1 cellular context compared by ENCODE assay signal in genomic region chr2:178403671-178404379, GRCh38.
A peak's percentile ranks its signal among the peaks of the same experiment; 100 is the strongest.
TF ChIP-seq lines count a peak whose summit lies in the region.

No MANE protein-coding gene starts in this region.

TF ChIP-seq in GM12878, 131 proteins besides CTCF, POLR2A, EP300 and RAD21 (continued from another document):
- no peak for TF ChIP-seq E4F1 (IDR thresholded peaks at IDR 0.05; ENCODE audit: borderline replicate concordance, partially characterized antibody)
- TF ChIP-seq, protein P1, sequence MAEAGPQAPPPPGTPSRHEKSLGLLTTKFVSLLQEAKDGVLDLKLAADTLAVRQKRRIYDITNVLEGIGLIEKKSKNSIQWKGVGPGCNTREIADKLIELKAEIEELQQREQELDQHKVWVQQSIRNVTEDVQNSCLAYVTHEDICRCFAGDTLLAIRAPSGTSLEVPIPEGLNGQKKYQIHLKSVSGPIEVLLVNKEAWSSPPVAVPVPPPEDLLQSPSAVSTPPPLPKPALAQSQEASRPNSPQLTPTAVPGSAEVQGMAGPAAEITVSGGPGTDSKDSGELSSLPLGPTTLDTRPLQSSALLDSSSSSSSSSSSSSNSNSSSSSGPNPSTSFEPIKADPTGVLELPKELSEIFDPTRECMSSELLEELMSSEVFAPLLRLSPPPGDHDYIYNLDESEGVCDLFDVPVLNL (IDR thresholded peaks at IDR 0.05; ENCODE audit: low read depth, low read length), result no peak
- 0 out of 2 replicates have a peak, but pooled peaks have one; percentile 47 for TF ChIP-seq ZBTB40 (IDR thresholded peaks at IDR 0.05; ENCODE audit: borderline replicate concordance)
- no peak for TF ChIP-seq CHD2 (IDR thresholded peaks at IDR 0.05; ENCODE audit: borderline replicate concordance, low read depth, low read length)
